8 cellular contexts compared by ENCODE assay signal in the genomic region with DNA sequence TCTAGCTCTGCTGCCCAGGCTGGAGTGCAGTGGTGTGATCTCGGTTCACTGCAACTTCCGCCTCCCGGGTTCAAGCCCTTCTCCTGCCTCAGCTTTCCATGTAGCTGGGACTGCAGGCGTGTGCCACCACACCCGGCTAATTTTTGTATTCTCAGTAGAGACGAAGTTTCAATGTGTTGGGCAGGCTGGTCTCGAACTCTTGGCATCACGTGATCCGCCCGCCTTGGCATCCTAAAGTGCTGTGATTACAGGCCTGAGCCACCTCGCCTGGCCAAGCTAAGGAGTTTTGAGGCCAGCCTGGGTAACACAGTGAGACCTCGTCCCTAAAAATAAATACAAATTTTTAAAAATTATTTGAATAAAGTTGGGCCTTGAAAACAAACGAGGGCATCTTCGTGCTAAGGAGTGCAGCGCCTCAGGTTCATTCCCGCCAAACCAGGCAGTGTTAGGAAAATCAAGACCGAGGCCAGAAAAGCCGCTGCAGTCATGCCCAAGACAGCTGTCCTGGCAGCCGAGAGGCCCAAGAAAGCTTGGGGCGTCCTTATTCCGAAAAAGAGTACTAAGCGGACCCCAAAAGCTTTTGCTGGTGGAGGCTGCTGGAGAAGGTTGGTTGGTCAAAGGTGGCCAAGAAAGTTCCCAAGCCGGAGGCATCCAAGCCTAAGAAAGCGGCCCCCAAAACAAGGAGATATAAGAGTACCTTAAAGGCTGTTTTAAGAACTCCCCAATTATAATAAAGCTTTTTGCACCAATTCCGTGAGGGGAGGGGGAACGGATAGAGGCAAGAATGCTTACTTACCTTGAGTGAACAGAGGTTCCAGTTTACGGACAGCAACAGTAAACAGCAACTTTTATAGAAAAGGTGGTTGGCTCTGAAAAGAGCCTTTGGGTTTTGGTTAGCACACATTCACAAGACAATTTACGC.
A peak's percentile ranks its signal among the peaks of the same experiment; 100 is the strongest.
DNase-seq lines count a peak whose midpoint lies in the region; TF ChIP-seq lines count a peak whose summit lies in the region.

No MANE protein-coding gene starts in this region.

- peaks cover 32% of the 10 kb centered on the region for H3K4me1 Mint-ChIP-seq in mesothelial cell of epicardium

- H3K9me3 Mint-ChIP-seq in mesothelial cell of epicardium: no peaks in the 10 kb centered on the region

- TF ChIP-seq CTCF in cardiac fibroblast (IDR thresholded peaks at IDR 0.05; ENCODE audit: low read depth, low read length): no peak
- no peak for TF ChIP-seq CTCF in mesothelial cell of epicardium (IDR thresholded peaks at IDR 0.05; ENCODE audit: unreplicated experiment)
- TF ChIP-seq CTCF in vagina (IDR thresholded peaks at IDR 0.05): no peak

- peak overlapping the region; percentile 72 to 84 for H3K4me3 ChIP-seq in cardiac fibroblast (replicated peaks in 1 of 2; ENCODE audit: low read depth in 2 of 2, low read length in 2 of 2)
- peak overlapping the region; percentile 52 to 55 for H3K4me3 ChIP-seq in vagina

- no peaks in the 10 kb centered on the region for H3K27me3 ChIP-seq in vagina

- peak overlapping the region; percentile 100 for H3K27ac Mint-ChIP-seq in mesothelial cell of epicardium

- peaks cover 26% of the 10 kb centered on the region for H3K4me1 ChIP-seq in vagina

- peak overlapping the region; percentile 68 for H3K27ac ChIP-seq in vagina

- H3K9me3 ChIP-seq in vagina: no peaks in the 10 kb centered on the region

- no peak for TF ChIP-seq POLR2A in vagina (IDR thresholded peaks at IDR 0.05)

- no peaks in the 10 kb centered on the region for H3K36me3 Mint-ChIP-seq in mesothelial cell of epicardium

- H3K4me3 Mint-ChIP-seq in mesothelial cell of epicardium: peak overlapping the region; percentile 97

- H3K36me3 ChIP-seq in vagina: no peaks in the 10 kb centered on the region

- intact Hi-C loops in vagina (cut with DNase I): loop anchor here (5.0 kb wide), 1 partner anchor 154 kb away; a partner anchor contains a TSS

- H3K27me3 Mint-ChIP-seq in mesothelial cell of epicardium (ENCODE audit: low read depth): no peaks in the 10 kb centered on the region

- DNase-seq in NCI-H446 (lab: John Stamatoyannopoulos, UW) (peak; percentile 58 to 67), NCI-H446 treated with DMSO at 0.1 percent for 48 hours (lab: John Stamatoyannopoulos, UW) (no peak), OCI-M1 (lab: John Stamatoyannopoulos, UW) (peak; percentile 83), cardiac fibroblast (ENCODE audit: low read depth in 2 of 2) (peak; percentile 20 to 52), mesothelial cell of epicardium (ENCODE audit: low spot score in 2 of 2, unreplicated experiment in 2 of 2) (no peak), vagina (ENCODE audit: extremely low spot score in 2 of 2) (no peak), GM19238 (ENCODE audit: insufficient read length, low spot score) (no peak), germinal center (ENCODE audit: low spot score) (no peak)

Comparison
In these comparisons a context has a peak if more than half of its experiments do, and no peak if none do; other contexts are left out.
1. DNase-seq: peak in NCI-H446 (2 of 2), OCI-M1 (single experiment) and cardiac fibroblast (2 of 2); none in NCI-H446 treated with DMSO at 0.1 percent for 48 hours (single experiment), mesothelial cell of epicardium (0 of 2), vagina (0 of 2), GM19238 (single experiment) and germinal center (single experiment).